In the genomic region with DNA sequence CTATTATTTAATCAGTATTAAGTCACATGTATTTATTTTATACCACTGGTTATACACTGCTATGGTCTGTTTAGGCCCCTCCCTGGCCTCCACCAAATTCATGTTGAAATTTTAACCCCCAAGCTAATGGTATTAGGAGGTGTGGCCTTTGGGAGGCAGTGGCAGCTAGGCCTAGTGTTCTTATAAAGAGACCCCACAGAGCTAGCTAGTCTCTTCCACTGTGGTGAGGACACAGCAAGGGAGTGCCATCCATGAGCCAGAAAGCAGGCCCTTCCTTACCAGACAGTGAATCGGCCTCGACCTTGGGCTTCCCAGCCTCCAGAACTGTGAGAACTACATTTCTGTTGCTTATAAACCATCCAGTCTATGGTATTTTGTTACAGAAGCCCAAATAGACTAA, we compare ENCODE assay signal across 19 cellular contexts.
"Had no signal": no experiment of that assay in that cellular context is flagged by ENCODE, and none has a peak within 500 bp of the region (broad histone marks: within the 10 kb centered on the region; RNA-seq: fewer than 3 reads in every experiment).

No MANE protein-coding gene starts in this region.

- DNase-seq: activated CD4-positive, alpha-beta T cell treated with anti-CD3 and anti-CD28 coated beads, Interleukin-2, amount 50 U/mL, for 1 hour; activated CD4-positive, CD25-positive, alpha-beta regulatory T cell; activated naive CD4-positive, alpha-beta T cell; activated naive CD8-positive, alpha-beta T cell treated with anti-CD3 and anti-CD28 coated beads, Interleukin-2, amount 10 ng/mL, durations not matched to agents 7 days and 5 days; activated T-cell treated with anti-CD3 and anti-CD28 coated beads for 4 hours; anterior cingulate cortex; brain microvascular endothelial cell; cerebellar nuclear complex; dermis blood vessel endothelial cell; erythroblast; gastrocnemius medialis; heart left ventricle; left cardiac atrium; mucosa of descending colon; naive thymus-derived CD4-positive, alpha-beta T cell; sigmoid colon; spleen; tibial artery had no signal

- H3K4me3 Mint-ChIP-seq: activated naive CD8-positive, alpha-beta T cell treated with anti-CD3 and anti-CD28 coated beads, Interleukin-2, amount 10 ng/mL, durations not matched to agents 7 days and 5 days; naive thymus-derived CD4-positive, alpha-beta T cell; T-helper 2 cell treated with Interferon-gamma antibody and Interleukin-4, amounts not matched to agents 5 μg/mL and 100 μg/mL, for 36 hours had no signal

- H3K9me3 Mint-ChIP-seq: activated naive CD8-positive, alpha-beta T cell treated with anti-CD3 and anti-CD28 coated beads, Interleukin-2, amount 10 ng/mL, durations not matched to agents 7 days and 5 days; naive thymus-derived CD4-positive, alpha-beta T cell; T-helper 2 cell treated with Interferon-gamma antibody and Interleukin-4, amounts not matched to agents 5 μg/mL and 100 μg/mL, for 36 hours had no signal

- H3K27ac Mint-ChIP-seq: activated naive CD8-positive, alpha-beta T cell treated with anti-CD3 and anti-CD28 coated beads, Interleukin-2, amount 10 ng/mL, durations not matched to agents 7 days and 5 days; T-helper 2 cell treated with Interferon-gamma antibody and Interleukin-4, amounts not matched to agents 5 μg/mL and 100 μg/mL, for 36 hours had no signal

- H3K27me3 Mint-ChIP-seq: naive thymus-derived CD4-positive, alpha-beta T cell had no signal

- H3K4me1 Mint-ChIP-seq: activated naive CD8-positive, alpha-beta T cell treated with anti-CD3 and anti-CD28 coated beads, Interleukin-2, amount 10 ng/mL, durations not matched to agents 7 days and 5 days; naive thymus-derived CD4-positive, alpha-beta T cell had no signal

- ATAC-seq: gastrocnemius medialis; left cardiac atrium; mucosa of descending colon; naive thymus-derived CD4-positive, alpha-beta T cell had no signal
